ENCODE assay signal across 8 cellular contexts in genomic region chr4:146029939-146030710, GRCh38.
DNase-seq lines count a peak whose midpoint lies in the region; ATAC-seq and TF ChIP-seq lines count a peak whose summit lies in the region.

No MANE protein-coding gene starts in this region.

- peaks cover 13% of the 10 kb centered on the region for H3K4me1 Mint-ChIP-seq in Caco-2 (ENCODE audit: low read depth, unreplicated experiment)

- no peaks in the 10 kb centered on the region for H3K27me3 ChIP-seq in Caco-2 (replicated peaks; ENCODE audit: control insufficient read depth, insufficient read depth, low read length)

- H3K27me3 Mint-ChIP-seq in Caco-2 (ENCODE audit: insufficient read depth, unreplicated experiment), result no peaks in the 10 kb centered on the region

- intact Hi-C loops in Caco-2 (cut with micrococcal nuclease; ENCODE audit: unreplicated experiment), result loop anchor here (5.0 kb wide), 1 partner anchor 73 kb away; no protein-coding TSS in a partner anchor

- H3K27ac Mint-ChIP-seq in Caco-2 (ENCODE audit: unreplicated experiment), result peak overlapping the region; percentile 24

- H3K36me3 ChIP-seq in Caco-2 (ENCODE audit: control insufficient read depth, insufficient read depth, low read length), result no peaks in the 10 kb centered on the region

- no peaks in the 10 kb centered on the region for H3K9me3 Mint-ChIP-seq in Caco-2 (ENCODE audit: unreplicated experiment)

- H3K4me3 Mint-ChIP-seq in Caco-2 (ENCODE audit: unreplicated experiment), result peak overlapping the region; percentile 22

- no peaks in the 10 kb centered on the region for H3K9me3 ChIP-seq in Caco-2

- TF ChIP-seq CTCF in Caco-2 (IDR thresholded peaks at IDR 0.05; ENCODE audit: insufficient read depth in 1 of 2, low read depth in 1 of 2, low read length in 1 of 2, severe bottlenecking in 1 of 2, unreplicated experiment in 1 of 2), result no peak
- no peak for TF ChIP-seq CTCF in choroid plexus epithelial cell (conservative IDR thresholded peaks at IDR 0.05; ENCODE audit: low read depth, low read length)

- peak; percentile 43 to 48 for DNase-seq in Caco-2
- peak; percentile 18 for DNase-seq in GM19240 (ENCODE audit: insufficient read length, low spot score)
- DNase-seq in choroid plexus epithelial cell (ENCODE audit: low read depth), result peak; percentile 23
- no peak for DNase-seq in foreskin melanocyte
- DNase-seq in AG08396 (ENCODE audit: low spot score), result no peak
- DNase-seq in amniotic stem cell (lab: John Stamatoyannopoulos, UW), result no peak
- DNase-seq in activated CD4-positive, alpha-beta T cell treated with anti-CD3 and anti-CD28 coated beads for 4 hours, result no peak

- no peaks in the 10 kb centered on the region for H3K36me3 Mint-ChIP-seq in Caco-2 (ENCODE audit: insufficient read depth, unreplicated experiment)

- peak; percentile 52 for ATAC-seq in HG03060 (IDR thresholded peaks at IDR 0.05; ENCODE audit: low read depth, unreplicated experiment)

- H3K4me1 ChIP-seq in Caco-2, result peaks cover 18% of the 10 kb centered on the region

- BruUV-seq in Caco-2 (replicated peaks; lab: Mats Ljungman, UMichigan), result no TSS peak

- CTCF ChIA-PET in Caco-2 (lab: Charles Lee), result no interaction called here

- POLR2A ChIA-PET in Caco-2 (lab: Charles Lee), result no interaction called here

- no peak overlapping the region for H3K4me3 ChIP-seq in Caco-2 (ENCODE audit: low read depth, low read length)
- H3K4me3 ChIP-seq in choroid plexus epithelial cell (ENCODE audit: low read depth, low read length), result no peak overlapping the region

Comparison
In these comparisons a context has a peak if more than half of its experiments do, and no peak if none do; other contexts are left out.
1. DNase-seq: peak in Caco-2 (2 of 2), GM19240 (single experiment) and choroid plexus epithelial cell (single experiment); none in foreskin melanocyte (single experiment), AG08396 (single experiment), amniotic stem cell (single experiment) and activated CD4-positive, alpha-beta T cell treated with anti-CD3 and anti-CD28 coated beads for 4 hours (0 of 2).